Comparison of ENCODE assay signal across 1 cellular context in genomic region chr6:75213112-75213511, GRCh38.
TF ChIP-seq lines count a peak whose summit lies in the region.

No MANE protein-coding gene starts in this region.

TF ChIP-seq in HepG2, 621 proteins besides CTCF, POLR2A, EP300 and RAD21:
- TF ChIP-seq ZNF3 (CRISPR knock-in tag; IDR thresholded peaks at IDR 0.05), result no peak
- TF ChIP-seq EEA1 (CRISPR knock-in tag; IDR thresholded peaks at IDR 0.05; ENCODE audit: borderline replicate concordance), result no peak
- no peak for TF ChIP-seq ZNF567 (CRISPR knock-in tag; IDR thresholded peaks at IDR 0.05; ENCODE audit: borderline replicate concordance)
- TF ChIP-seq NCOA1 (CRISPR knock-in tag; IDR thresholded peaks at IDR 0.05), result no peak
- TF ChIP-seq ZNF713 (CRISPR knock-in tag; IDR thresholded peaks at IDR 0.05), result no peak
- no peak for TF ChIP-seq PHB2 (IDR thresholded peaks at IDR 0.05; ENCODE audit: partially characterized antibody)
- no peak for TF ChIP-seq DMAP1 (CRISPR knock-in tag; IDR thresholded peaks at IDR 0.05)
- no peak for TF ChIP-seq NFE2L1 (CRISPR knock-in tag; IDR thresholded peaks at IDR 0.05; ENCODE audit: borderline replicate concordance)
- no peak for TF ChIP-seq TGIF2 (CRISPR knock-in tag; IDR thresholded peaks at IDR 0.05)
